ENCODE assay signal across 8 cellular contexts in the genomic region with DNA sequence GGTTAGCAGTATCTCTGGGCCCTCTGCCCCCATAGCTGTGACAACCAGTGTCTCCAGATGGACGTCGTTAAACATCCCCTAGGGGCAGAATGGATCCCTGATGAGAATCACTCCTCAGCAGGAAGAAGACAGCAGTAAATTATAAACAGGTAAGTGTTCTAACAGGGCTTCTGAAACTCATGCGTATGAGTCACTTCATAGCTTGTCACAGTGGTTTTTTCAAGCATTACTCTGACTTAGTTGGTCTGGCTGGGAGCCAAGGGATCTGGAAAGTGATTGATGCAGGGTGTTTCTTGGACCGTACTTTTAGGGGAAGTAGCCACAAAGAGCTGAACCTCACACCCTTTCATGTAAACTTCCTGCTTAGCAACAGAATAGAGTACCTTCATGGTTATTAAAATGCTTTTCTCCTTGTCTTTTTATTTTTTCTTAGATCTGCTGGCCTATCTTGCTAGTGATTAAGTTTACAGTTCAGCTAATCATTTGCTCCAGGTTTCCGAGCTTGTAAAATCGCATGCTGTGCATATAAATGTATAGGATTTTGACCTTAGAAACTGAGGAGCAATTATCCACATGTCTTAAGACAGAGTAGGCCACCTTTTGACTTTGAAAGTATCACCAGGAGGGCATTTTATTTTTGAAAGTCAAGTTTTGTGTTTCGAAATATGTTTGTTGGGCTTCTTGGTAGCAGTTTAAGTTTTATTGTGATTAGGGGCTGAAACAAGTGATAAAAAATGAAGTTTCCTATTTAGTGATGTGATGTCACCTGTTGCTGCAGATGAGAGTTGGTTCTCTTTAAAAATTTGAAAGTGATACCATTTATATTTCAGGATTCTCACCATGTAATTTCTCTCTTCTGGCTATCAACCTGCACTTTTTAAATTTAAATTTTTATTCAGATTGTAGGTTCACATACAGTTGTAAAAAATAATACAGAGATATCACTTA.
A peak's percentile ranks its signal among the peaks of the same experiment; 100 is the strongest.
DNase-seq lines count a peak whose midpoint lies in the region; ATAC-seq and TF ChIP-seq lines count a peak whose summit lies in the region.

No MANE protein-coding gene starts in this region.

- H3K4me1 ChIP-seq in Karpas-422 (ENCODE audit: low read length) (peaks cover 14% of the 10 kb centered on the region), prostate gland (replicated peaks) (no peaks in the 10 kb centered on the region)

- no peaks in the 10 kb centered on the region for H3K27me3 ChIP-seq in Karpas-422 (ENCODE audit: low read length)
- H3K27me3 ChIP-seq in prostate gland (replicated peaks; ENCODE audit: insufficient read depth) = no peaks in the 10 kb centered on the region

- no peaks in the 10 kb centered on the region for H3K36me3 ChIP-seq in Karpas-422 (ENCODE audit: insufficient read depth, low read length)
- no peaks in the 10 kb centered on the region for H3K36me3 ChIP-seq in prostate gland

- 31% methylated on average over 7 of the region's 7 CpGs for WGBS in prostate gland

- H3K9me3 ChIP-seq in Karpas-422 (ENCODE audit: low read length) = no peaks in the 10 kb centered on the region
- H3K9me3 ChIP-seq in prostate gland = no peaks in the 10 kb centered on the region

- H3K4me3 ChIP-seq in Karpas-422 (ENCODE audit: low read length) (no peak overlapping the region), fibroblast of villous mesenchyme (ENCODE audit: low read depth, low read length) (no peak overlapping the region), prostate gland (no peak overlapping the region)

- no peak for TF ChIP-seq POLR2A in prostate gland (IDR thresholded peaks at IDR 0.05)

- no peak overlapping the region for H3K9ac ChIP-seq in Karpas-422 (ENCODE audit: low read length)

- H3K27ac ChIP-seq in Karpas-422 (ENCODE audit: low read length) (peak overlapping the region; percentile 73), prostate gland (no peak overlapping the region)

- peak overlapping the region; percentile 22 for H3K4me2 ChIP-seq in Karpas-422 (ENCODE audit: low read depth, low read length, poor library complexity, severe bottlenecking)

- H3K9me2 ChIP-seq in Karpas-422 (replicated peaks; ENCODE audit: insufficient read depth, low read length) = no peaks in the 10 kb centered on the region

- no peak for DNase-seq in Right ventricle myocardium inferior (ENCODE audit: missing footprints)
- DNase-seq in cardiac septum (ENCODE audit: low spot score) = no peak
- DNase-seq in HCEC 1CT = peak; percentile 93
- DNase-seq in Karpas-422 = peak; percentile 88
- peak; percentile 2 to 9 for DNase-seq in activated CD8-positive, alpha-beta memory T cell treated with anti-CD3 and anti-CD28 coated beads for 4 hours (ENCODE audit: low read depth in 2 of 2)
- DNase-seq in fibroblast of villous mesenchyme (ENCODE audit: low read depth) = peak; percentile 78
- peak; percentile 49 for DNase-seq in prostate gland (ENCODE audit: low spot score)
- no peak for DNase-seq in effector CD4-positive, alpha-beta T cell

- TF ChIP-seq CTCF in fibroblast of villous mesenchyme (IDR thresholded peaks at IDR 0.05; ENCODE audit: insufficient read depth, low read depth, low read length) (no peak), prostate gland (IDR thresholded peaks at IDR 0.05) (no peak)

- ATAC-seq in Right ventricle myocardium inferior = peak; percentile 59

- no peak overlapping the region for H2AFZ ChIP-seq in Karpas-422 (ENCODE audit: low read length)

- no peaks in the 10 kb centered on the region for H3K79me2 ChIP-seq in Karpas-422 (ENCODE audit: low read length)

- H4K20me1 ChIP-seq in Karpas-422 (ENCODE audit: insufficient read depth, low read depth, low read length) = no peaks in the 10 kb centered on the region

- intact Hi-C loops in Right ventricle myocardium inferior (cut with DNase I) (no loop called here), cardiac septum (cut with DNase I) (no loop called here), prostate gland (cut with DNase I) (no loop called here)

Comparison
In these comparisons a context has a peak if more than half of its experiments do, and no peak if none do; other contexts are left out.
1. DNase-seq: peak in HCEC 1CT (single experiment), Karpas-422 (single experiment), activated CD8-positive, alpha-beta memory T cell treated with anti-CD3 and anti-CD28 coated beads for 4 hours (2 of 2), fibroblast of villous mesenchyme (single experiment) and prostate gland (single experiment); none in Right ventricle myocardium inferior (single experiment), cardiac septum (single experiment) and effector CD4-positive, alpha-beta T cell (single experiment).